29 cellular contexts compared by ENCODE assay signal in the genomic region with DNA sequence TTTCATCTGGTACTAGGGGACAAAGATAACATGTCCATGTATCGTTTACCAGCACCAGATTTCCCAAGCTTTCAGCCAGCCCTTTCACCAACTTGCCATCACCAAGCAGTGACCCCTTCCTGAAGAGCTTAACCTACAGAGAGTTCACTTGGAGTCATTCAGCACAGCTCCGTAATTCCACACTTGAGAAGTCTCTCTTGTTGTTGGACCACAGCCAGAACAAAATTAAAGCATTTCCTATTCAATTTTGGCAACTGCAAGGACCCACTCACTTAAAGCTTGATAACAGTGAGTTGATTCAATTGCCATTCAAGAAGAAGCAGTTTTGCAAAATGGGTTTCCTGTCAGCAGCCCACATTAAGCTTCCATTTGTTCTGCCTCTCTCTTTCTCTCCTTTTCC.
DNase-seq lines count a peak whose midpoint lies in the region; ATAC-seq, FAIRE-seq and TF ChIP-seq lines count a peak whose summit lies in the region.
"Had no signal": no experiment of that assay in that cellular context is flagged by ENCODE, and none has a peak within 500 bp of the region (broad histone marks: within the 10 kb centered on the region; RNA-seq: fewer than 3 reads in every experiment).

No MANE protein-coding gene starts in this region.

- DNase-seq in cardiac muscle cell (ENCODE audit: low read depth in 1 of 2, low spot score in 1 of 2): peak; percentile 79 to 80
- no peak for DNase-seq in right cardiac atrium
- DNase-seq in astrocyte of the cerebellum (ENCODE audit: low read depth): peak; percentile 43
- peak; percentile 77 for DNase-seq in kidney tubule cell (ENCODE audit: low spot score)
- DNase-seq in GM19239 (ENCODE audit: insufficient read length, low spot score): no peak
- no peak for DNase-seq in body of pancreas
- DNase-seq in activated CD8-positive, alpha-beta T cell treated with anti-CD3 and anti-CD28 coated beads, Interleukin-2, amount 10 ng/mL, durations not matched to agents 7 days and 5 days: no peak
- DNase-seq: activated CD4-positive, alpha-beta T cell treated with anti-CD3 and anti-CD28 coated beads for 1 hour; activated CD8-positive, alpha-beta memory T cell treated with anti-CD3 and anti-CD28 coated beads for 24 hours; activated naive CD4-positive, alpha-beta T cell treated with Interleukin-2 at 50 U/mL for 16 hours; activated T-cell treated with anti-CD3 and anti-CD28 coated beads, Interleukin-2, amount 50 U/mL, for 24 hours; amygdala; mammary epithelial cell; NCI-H1105 treated with DMSO at 0.1 percent for 48 hours; NCI-H2107; retina; SIG-M5; stimulated activated CD4-positive, alpha-beta T cell treated with anti-CD3 and anti-CD28 coated beads, Interleukin-12 subunit alpha, Interleukin-12 subunit beta, amount 100 ng/mL, for 4 hours; stimulated activated naive CD8-positive, alpha-beta T cell treated with anti-CD3 and anti-CD28 coated beads, Interleukin-15, amount 100 ng/mL, for 72 hours had no signal

- TF ChIP-seq POLR2A in body of pancreas (IDR thresholded peaks at IDR 0.05): no peak

- intact Hi-C loops in right cardiac atrium (cut with DNase I) (no loop called here), body of pancreas (cut with DNase I) (no loop called here)

- H3K4me1 ChIP-seq in cardiac muscle cell (ENCODE audit: low read depth) (peaks cover 32% of the 10 kb centered on the region), right cardiac atrium (ENCODE audit: control insufficient read depth, insufficient read depth, low read length) (no peaks in the 10 kb centered on the region), body of pancreas (no peaks in the 10 kb centered on the region)
- H3K4me1 ChIP-seq: A549, gastroesophageal sphincter, tibial nerve had no signal

- CTCF ChIA-PET in activated CD8-positive, alpha-beta T cell treated with anti-CD3 and anti-CD28 coated beads, Interleukin-2, amount 10 ng/mL, durations not matched to agents 7 days and 5 days (lab: Charles Lee): no interaction called here

- ATAC-seq in right cardiac atrium (no peak), HG03025 (IDR thresholded peaks at IDR 0.05; ENCODE audit: low FRiP score, unreplicated experiment) (no peak), body of pancreas (no peak)
- no peak for ATAC-seq in activated CD8-positive, alpha-beta T cell treated with anti-CD3 and anti-CD28 coated beads, Interleukin-2, amount 10 ng/mL, durations not matched to agents 7 days and 5 days
- ATAC-seq: A549; gastroesophageal sphincter; PC-3; stimulated activated naive CD8-positive, alpha-beta T cell treated with anti-CD3 and anti-CD28 coated beads, Interleukin-15, amount 100 ng/mL, for 72 hours had no signal

- no peak overlapping the region for H3K27ac Mint-ChIP-seq in activated CD8-positive, alpha-beta T cell treated with anti-CD3 and anti-CD28 coated beads, Interleukin-2, amount 10 ng/mL, durations not matched to agents 7 days and 5 days
- H3K27ac Mint-ChIP-seq: activated T-cell treated with anti-CD3 and anti-CD28 coated beads, Interleukin-2, amount 50 U/mL, for 24 hours; IgD-negative memory B cell had no signal

- no peak overlapping the region for H3K4me3 ChIP-seq in cardiac muscle cell
- no peak overlapping the region for H3K4me3 ChIP-seq in right cardiac atrium (ENCODE audit: low read length)
- no peak overlapping the region for H3K4me3 ChIP-seq in astrocyte of the cerebellum (ENCODE audit: low read depth, low read length)
- H3K4me3 ChIP-seq in body of pancreas: no peak overlapping the region
- H3K4me3 ChIP-seq: A549; BLaER1 treated with 17β-estradiol and CSF1 and Interleukin-3, amounts not matched to agents 10 nM and 100 nM; gastroesophageal sphincter; HAP-1; tibial nerve had no signal

- POLR2A ChIA-PET in activated CD8-positive, alpha-beta T cell treated with anti-CD3 and anti-CD28 coated beads, Interleukin-2, amount 10 ng/mL, durations not matched to agents 7 days and 5 days (lab: Charles Lee): no interaction called here

- TF ChIP-seq CTCF in cardiac muscle cell (IDR thresholded peaks at IDR 0.05; ENCODE audit: low read depth, low read length) (no peak), astrocyte of the cerebellum (IDR thresholded peaks at IDR 0.05; ENCODE audit: low read depth, low read length, missing control alignments) (no peak), body of pancreas (IDR thresholded peaks at IDR 0.05) (no peak)

- H3K36me3 ChIP-seq in cardiac muscle cell (no peaks in the 10 kb centered on the region), body of pancreas (replicated peaks in 1 of 2; ENCODE audit: insufficient read depth in 1 of 2, low read depth in 2 of 2) (no peaks in the 10 kb centered on the region)
- H3K36me3 ChIP-seq: BLaER1 treated with 17β-estradiol and CSF1 and Interleukin-3, amounts not matched to agents 10 nM and 100 nM; gastroesophageal sphincter; HAP-1; tibial nerve had no signal

- no peaks in the 10 kb centered on the region for H3K27me3 Mint-ChIP-seq in activated CD8-positive, alpha-beta T cell treated with anti-CD3 and anti-CD28 coated beads, Interleukin-2, amount 10 ng/mL, durations not matched to agents 7 days and 5 days (ENCODE audit: low read depth)
- H3K27me3 Mint-ChIP-seq: activated T-cell treated with anti-CD3 and anti-CD28 coated beads, Interleukin-2, amount 50 U/mL, for 24 hours; IgD-negative memory B cell; stimulated activated naive CD8-positive, alpha-beta T cell treated with anti-CD3 and anti-CD28 coated beads, Interleukin-15, amount 100 ng/mL, for 72 hours had no signal

- no peaks in the 10 kb centered on the region for H3K9me3 Mint-ChIP-seq in activated CD8-positive, alpha-beta T cell treated with anti-CD3 and anti-CD28 coated beads, Interleukin-2, amount 10 ng/mL, durations not matched to agents 7 days and 5 days (ENCODE audit: insufficient read depth)
- H3K9me3 Mint-ChIP-seq: activated T-cell treated with anti-CD3 and anti-CD28 coated beads, Interleukin-2, amount 50 U/mL, for 24 hours had no signal

- H3K27ac ChIP-seq in cardiac muscle cell (peak overlapping the region; percentile 22), right cardiac atrium (ENCODE audit: low read length) (no peak overlapping the region), body of pancreas (no peak overlapping the region)
- H3K27ac ChIP-seq: A549; BLaER1 treated with 17β-estradiol and CSF1 and Interleukin-3, amounts not matched to agents 10 nM and 100 nM; epithelial cell of prostate; gastroesophageal sphincter; tibial nerve had no signal

- in situ Hi-C loops in astrocyte of the cerebellum (cut with HindIII; ENCODE audit: low sequenced_read_pairs): no loop called here

- WGBS in right cardiac atrium: 7% methylated on average over 2 of the region's 2 CpGs
- 40 to 43% methylated on average over 2 of the region's 2 CpGs for WGBS in body of pancreas, 2 donors

- H3K36me3 Mint-ChIP-seq in activated CD8-positive, alpha-beta T cell treated with anti-CD3 and anti-CD28 coated beads, Interleukin-2, amount 10 ng/mL, durations not matched to agents 7 days and 5 days (ENCODE audit: low read depth): no peaks in the 10 kb centered on the region
- H3K36me3 Mint-ChIP-seq: IgD-negative memory B cell had no signal

- H3K27me3 ChIP-seq in cardiac muscle cell: no peaks in the 10 kb centered on the region
- no peaks in the 10 kb centered on the region for H3K27me3 ChIP-seq in right cardiac atrium (ENCODE audit: control insufficient read depth, insufficient read depth)
- H3K27me3 ChIP-seq in body of pancreas: no peaks in the 10 kb centered on the region
- H3K27me3 ChIP-seq: BLaER1 treated with 17β-estradiol and CSF1 and Interleukin-3, amounts not matched to agents 10 nM and 100 nM; gastroesophageal sphincter; tibial nerve had no signal

- H3K9me3 ChIP-seq in cardiac muscle cell (ENCODE audit: low read depth) (no peaks in the 10 kb centered on the region), right cardiac atrium (ENCODE audit: control insufficient read depth, low read length) (no peaks in the 10 kb centered on the region), body of pancreas (no peaks in the 10 kb centered on the region)
- H3K9me3 ChIP-seq: A549; BLaER1 treated with 17β-estradiol and CSF1 and Interleukin-3, amounts not matched to agents 10 nM and 100 nM; gastroesophageal sphincter; HAP-1; tibial nerve had no signal

- no peak for FAIRE-seq in GM19239 (lab: Jason Lieb, UNC)
- FAIRE-seq: A549, keratinocyte had no signal

- no peak overlapping the region for H3K4me3 Mint-ChIP-seq in activated CD8-positive, alpha-beta T cell treated with anti-CD3 and anti-CD28 coated beads, Interleukin-2, amount 10 ng/mL, durations not matched to agents 7 days and 5 days
- H3K4me3 Mint-ChIP-seq: activated T-cell treated with anti-CD3 and anti-CD28 coated beads, Interleukin-2, amount 50 U/mL, for 24 hours; IgD-negative memory B cell; stimulated activated naive CD8-positive, alpha-beta T cell treated with anti-CD3 and anti-CD28 coated beads, Interleukin-15, amount 100 ng/mL, for 72 hours had no signal

- no peaks in the 10 kb centered on the region for H3K4me1 Mint-ChIP-seq in activated CD8-positive, alpha-beta T cell treated with anti-CD3 and anti-CD28 coated beads, Interleukin-2, amount 10 ng/mL, durations not matched to agents 7 days and 5 days (ENCODE audit: low read depth)
- H3K4me1 Mint-ChIP-seq: IgD-negative memory B cell; stimulated activated naive CD8-positive, alpha-beta T cell treated with anti-CD3 and anti-CD28 coated beads, Interleukin-15, amount 100 ng/mL, for 72 hours had no signal

Comparison
In these comparisons a context has a peak if more than half of its experiments do, and no peak if none do; other contexts are left out.
1. DNase-seq: peak in cardiac muscle cell (2 of 2), astrocyte of the cerebellum (single experiment) and kidney tubule cell (single experiment); none in right cardiac atrium (0 of 3), GM19239 (single experiment), body of pancreas (0 of 4) and activated CD8-positive, alpha-beta T cell treated with anti-CD3 and anti-CD28 coated beads, Interleukin-2, amount 10 ng/mL, durations not matched to agents 7 days and 5 days (single experiment).